Comparison of ENCODE assay signal across 8 cellular contexts in the genomic region with DNA sequence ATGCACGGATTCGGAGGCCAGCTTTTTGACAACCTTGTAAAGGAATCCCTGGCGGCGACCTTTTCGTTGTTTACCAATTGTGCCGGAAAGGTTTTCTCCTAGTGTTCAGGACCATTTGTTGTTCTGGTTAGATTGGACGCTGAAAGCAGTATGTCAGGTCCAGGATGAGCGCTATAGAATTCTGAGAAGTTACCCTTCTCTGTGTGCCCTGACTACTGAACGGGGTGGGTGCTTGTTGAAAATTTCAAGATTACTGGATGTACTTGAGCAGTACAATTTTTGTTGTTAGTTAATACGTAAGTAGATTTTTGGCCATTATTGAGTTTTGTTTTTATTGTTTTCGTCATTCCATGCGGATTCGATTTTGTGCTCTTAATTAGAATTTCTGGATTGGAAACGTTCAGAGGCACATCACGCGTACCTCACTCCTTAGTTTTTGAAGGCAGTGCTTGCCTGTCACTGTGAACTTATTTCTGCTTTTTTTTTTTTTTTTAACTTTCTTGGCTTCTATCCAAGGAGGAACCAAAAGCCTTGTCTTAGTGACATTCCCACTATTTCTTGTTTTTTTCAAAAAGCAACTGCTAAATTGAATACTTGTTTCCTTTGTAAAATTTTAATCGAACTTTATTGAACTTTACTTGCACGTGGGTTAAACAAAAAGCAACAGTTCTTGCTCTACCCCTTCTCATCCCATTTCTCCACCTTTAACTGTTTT. TPM values are rescaled to one million over a fixed set of nuclear protein-coding genes. Genes with fewer than 3 reads are reported as not detected.
DNase-seq lines count a peak whose midpoint lies in the region; ATAC-seq, FAIRE-seq and TF ChIP-seq lines count a peak whose summit lies in the region.

No MANE protein-coding gene starts in this region.

- dilution Hi-C loops in keratinocyte (cut with MboI; ENCODE audit: extremely low pct_ligation_motif_present, low sequenced_read_pairs), result no loop called here

- H3K36me3 Mint-ChIP-seq in activated T-cell treated with anti-CD3 and anti-CD28 coated beads, Interleukin-2, amount 50 U/mL, for 24 hours (ENCODE audit: low read depth), result peaks cover 58% of the 10 kb centered on the region

- TF ChIP-seq CTCF in keratinocyte (optimal IDR thresholded peaks at IDR 0.05 in 1 of 3, IDR thresholded peaks at IDR 0.05 in 1 of 3, conservative IDR thresholded peaks at IDR 0.05 in 1 of 3; ENCODE audit: extremely low read depth in 1 of 3, insufficient read depth in 2 of 3, low read length in 3 of 3), result no peak

- H3K27me3 Mint-ChIP-seq in activated T-cell treated with anti-CD3 and anti-CD28 coated beads, Interleukin-2, amount 50 U/mL, for 24 hours, result no peaks in the 10 kb centered on the region

- H3K79me2 ChIP-seq in keratinocyte (ENCODE audit: control insufficient read depth, insufficient read depth, low read length), result peaks cover 31% of the 10 kb centered on the region

- H3K4me1 Mint-ChIP-seq in activated T-cell treated with anti-CD3 and anti-CD28 coated beads, Interleukin-2, amount 50 U/mL, for 24 hours (ENCODE audit: low read depth), result peaks cover 51% of the 10 kb centered on the region

- FAIRE-seq in keratinocyte (lab: Jason Lieb, UNC), result peak; percentile 13

- H3K27me3 ChIP-seq in keratinocyte (ENCODE audit: control insufficient read depth, extremely low read depth, insufficient read depth, low read length), result no peaks in the 10 kb centered on the region

- no peaks in the 10 kb centered on the region for H3K9me3 ChIP-seq in keratinocyte (ENCODE audit: control insufficient read depth, low read depth, low read length)

- no peak for DNase-seq in activated T-cell treated with anti-CD3 and anti-CD28 coated beads, Interleukin-2, amount 50 U/mL, for 24 hours
- DNase-seq in activated T-cell treated with anti-CD3 and anti-CD28 coated beads for 4 hours (no peak), keratinocyte (ENCODE audit: low read depth, low spot score) (no peak), substantia nigra (lab: John Stamatoyannopoulos, UW) (no peak), EL (no peak), DMS79 (lab: John Stamatoyannopoulos, UW) (no peak)

- H3K9me1 ChIP-seq in keratinocyte (ENCODE audit: control insufficient read depth, extremely low read depth, insufficient read depth, low read length), result no peaks in the 10 kb centered on the region

- H4K20me1 ChIP-seq in keratinocyte (ENCODE audit: control insufficient read depth, extremely low read depth, insufficient read depth, low read length), result no peaks in the 10 kb centered on the region

- peak overlapping the region; percentile 97 for H3K4me2 ChIP-seq in keratinocyte (ENCODE audit: control insufficient read depth, extremely low read depth, insufficient read depth, low read depth, low read length)

- H3K9me3 Mint-ChIP-seq in activated T-cell treated with anti-CD3 and anti-CD28 coated beads, Interleukin-2, amount 50 U/mL, for 24 hours, result peaks cover 4% of the 10 kb centered on the region

- H3K36me3 ChIP-seq in keratinocyte (ENCODE audit: control insufficient read depth in 2 of 2, extremely low read depth in 1 of 2, insufficient read depth in 2 of 2, low read length in 2 of 2), result peaks cover 0 to 2% of the 10 kb centered on the region in 2 experiments

- peaks cover 3% of the 10 kb centered on the region for H3K4me1 ChIP-seq in keratinocyte (ENCODE audit: control insufficient read depth, extremely low read depth, insufficient read depth, low read length)

- H2AFZ ChIP-seq in keratinocyte (ENCODE audit: control insufficient read depth, low read length), result peak overlapping the region; percentile 75

- H3K27ac Mint-ChIP-seq in activated T-cell treated with anti-CD3 and anti-CD28 coated beads, Interleukin-2, amount 50 U/mL, for 24 hours, result peak overlapping the region; percentile 100

- H3K27ac ChIP-seq in angular gyrus (ENCODE audit: low read depth, low read length), result peak overlapping the region; percentile 76
- H3K27ac ChIP-seq in keratinocyte (ENCODE audit: control insufficient read depth, insufficient read depth, low read length), result peak overlapping the region; percentile 94
- H3K27ac ChIP-seq in substantia nigra (ENCODE audit: low read depth, low read length, poor library complexity, severe bottlenecking), result peak overlapping the region; percentile 90

- peak overlapping the region; percentile 97 for H3K4me3 Mint-ChIP-seq in activated T-cell treated with anti-CD3 and anti-CD28 coated beads, Interleukin-2, amount 50 U/mL, for 24 hours

- peak overlapping the region; percentile 96 to 99 (median 98) for H3K4me3 ChIP-seq in keratinocyte (ENCODE audit: control insufficient read depth in 2 of 3, extremely low read depth in 1 of 3, insufficient read depth in 2 of 3, low read depth in 1 of 3, low read length in 3 of 3)

- peak overlapping the region; percentile 93 for H3K9ac ChIP-seq in keratinocyte (ENCODE audit: control insufficient read depth, extremely low read depth, insufficient read depth, low read length)

- peak; percentile 6 for ATAC-seq in HG03439 (IDR thresholded peaks at IDR 0.05; ENCODE audit: unreplicated experiment)

RNA-seq across cellular contexts. Expression of a gene that starts 0.9 kb away (rescaled TPM):
- polyA plus RNA-seq in keratinocyte, result 57.5 to 85.8 TPM (median 70.9 TPM) in 3 replicates
- 20.5 TPM for polyA plus RNA-seq in keratinocyte (2011; ENCODE audit: low read depth)
- 50.2 and 78.3 TPM in 2 replicates for polyA plus RNA-seq in keratinocyte (2011; cell fraction: cytosol; rRNA removed)
- polyA plus RNA-seq in keratinocyte (2011; cell fraction: nucleus; rRNA removed), result 54.1 and 68.6 TPM in 2 replicates
- 24.5 and 58.1 TPM in 2 replicates for polyA plus RNA-seq in keratinocyte (2012; ENCODE audit: low replicate concordance)
- polyA minus RNA-seq in keratinocyte, result 15.6 to 58.3 TPM (median 29.1 TPM) in 3 replicates
- 35.5 TPM for polyA minus RNA-seq in keratinocyte (2011; cell fraction: cytosol; rRNA and poly(A)+ RNA removed)
- polyA minus RNA-seq in keratinocyte (2011; cell fraction: nucleus; rRNA and poly(A)+ RNA removed), result 26.5 and 46.5 TPM in 2 replicates
